13 cellular contexts compared by ENCODE assay signal in the genomic region with DNA sequence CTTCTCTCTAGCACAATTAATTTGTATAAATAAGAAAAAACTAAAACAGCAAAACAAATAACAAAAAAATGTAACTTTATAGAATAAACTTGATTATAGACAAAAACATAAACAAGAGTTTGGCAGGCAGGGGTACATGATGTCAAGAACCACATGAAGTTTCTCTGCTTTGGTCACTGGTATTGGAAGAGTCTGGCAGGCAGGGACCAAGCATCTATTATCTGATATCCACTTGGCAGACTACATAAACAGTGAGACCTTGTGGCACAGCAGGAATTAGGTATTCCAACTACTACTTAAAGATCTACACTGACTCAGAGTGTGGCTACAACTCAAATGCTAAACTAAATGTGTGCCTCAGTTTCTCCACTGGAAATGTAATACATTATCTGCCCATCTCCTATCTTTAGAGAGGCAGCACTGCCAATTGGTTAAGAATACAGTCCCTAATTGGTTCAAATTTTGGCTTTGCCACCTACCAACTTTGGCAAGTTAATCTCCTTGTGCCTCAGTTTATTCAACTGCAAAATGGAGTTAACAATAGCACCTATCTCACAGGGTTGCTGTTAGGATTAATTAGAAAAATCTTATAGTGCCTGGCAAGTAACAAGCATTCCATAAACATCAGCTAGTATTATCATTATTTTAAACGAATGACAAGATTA.
DNase-seq lines count a peak whose midpoint lies in the region; ATAC-seq and TF ChIP-seq lines count a peak whose summit lies in the region.
"Had no signal": no experiment of that assay in that cellular context is flagged by ENCODE, and none has a peak within 500 bp of the region (broad histone marks: within the 10 kb centered on the region; RNA-seq: fewer than 3 reads in every experiment).

No MANE protein-coding gene starts in this region.

- peaks cover 61% of the 10 kb centered on the region for H3K4me1 Mint-ChIP-seq in nephron
- H3K4me1 Mint-ChIP-seq in stimulated activated naive B cell treated with anti-CD40 and anti-IgM and Interleukin-4, amounts not matched to agents 10 μg/mL and 1 μg/mL and 100 μg/mL, for 72 hours, result peaks cover 16 to 56% of the 10 kb centered on the region in 2 donors

- TF ChIP-seq CTCF in choroid plexus epithelial cell (conservative IDR thresholded peaks at IDR 0.05; ENCODE audit: low read depth, low read length) (no peak), nephron (IDR thresholded peaks at IDR 0.05; ENCODE audit: unreplicated experiment in 3 of 3) (no peak)

- H3K27me3 ChIP-seq in ACC112 (ENCODE audit: insufficient read depth, low read length), result no peaks in the 10 kb centered on the region
- H3K27me3 ChIP-seq in HUES6 (ENCODE audit: control insufficient read depth, insufficient read depth, low read length), result no peaks in the 10 kb centered on the region
- H3K27me3 ChIP-seq: adrenal gland, esophagus squamous epithelium had no signal

- no peak overlapping the region for H3K27ac Mint-ChIP-seq in nephron
- no peak overlapping the region for H3K27ac Mint-ChIP-seq in stimulated activated naive B cell treated with anti-CD40 and anti-IgM and Interleukin-4, amounts not matched to agents 10 μg/mL and 1 μg/mL and 100 μg/mL, for 72 hours
- H3K27ac Mint-ChIP-seq: activated CD4-positive, alpha-beta memory T cell treated with anti-CD3 and anti-CD28 coated beads, Interleukin-2, amount 10 ng/mL, durations not matched to agents 7 days and 5 days had no signal

- no peaks in the 10 kb centered on the region for H3K27me3 Mint-ChIP-seq in nephron (ENCODE audit: low read depth)
- no peaks in the 10 kb centered on the region for H3K27me3 Mint-ChIP-seq in stimulated activated naive B cell treated with anti-CD40 and anti-IgM and Interleukin-4, amounts not matched to agents 10 μg/mL and 1 μg/mL and 100 μg/mL, for 72 hours
- H3K27me3 Mint-ChIP-seq: activated CD4-positive, alpha-beta memory T cell treated with anti-CD3 and anti-CD28 coated beads, Interleukin-2, amount 10 ng/mL, durations not matched to agents 7 days and 5 days had no signal

- H3K4me1 ChIP-seq in ACC112 (ENCODE audit: control insufficient read depth, insufficient read depth, low read length, unreplicated experiment) (peaks cover 57% of the 10 kb centered on the region), HUES6 (ENCODE audit: control insufficient read depth, insufficient read depth, low read length) (peaks cover 59% of the 10 kb centered on the region)

- H3K9me3 Mint-ChIP-seq in nephron, result no peaks in the 10 kb centered on the region
- H3K9me3 Mint-ChIP-seq in stimulated activated naive B cell treated with anti-CD40 and anti-IgM and Interleukin-4, amounts not matched to agents 10 μg/mL and 1 μg/mL and 100 μg/mL, for 72 hours, result no peaks in the 10 kb centered on the region
- H3K9me3 Mint-ChIP-seq: activated CD4-positive, alpha-beta memory T cell treated with anti-CD3 and anti-CD28 coated beads, Interleukin-2, amount 10 ng/mL, durations not matched to agents 7 days and 5 days; IgD-negative memory B cell had no signal

- H3K36me3 ChIP-seq in ACC112 (ENCODE audit: insufficient read depth, low read length) (no peaks in the 10 kb centered on the region), HUES6 (ENCODE audit: control insufficient read depth, insufficient read depth, low read length) (no peaks in the 10 kb centered on the region)
- H3K36me3 ChIP-seq: adrenal gland, esophagus squamous epithelium had no signal

- no peaks in the 10 kb centered on the region for H3K9me3 ChIP-seq in HUES6 (ENCODE audit: control insufficient read depth, insufficient read depth, low read depth, low read length)
- H3K9me3 ChIP-seq: adrenal gland, esophagus squamous epithelium had no signal

- H3K4me3 ChIP-seq in ACC112 (ENCODE audit: low read depth, low read length) (peak overlapping the region; percentile 98), HUES6 (ENCODE audit: low read depth, low read length) (peak overlapping the region; percentile 90), choroid plexus epithelial cell (ENCODE audit: low read depth, low read length) (peak overlapping the region; percentile 11)

- H3K79me2 ChIP-seq in ACC112 (ENCODE audit: control insufficient read depth, insufficient read depth, low read length, unreplicated experiment), result peaks cover 91% of the 10 kb centered on the region

- H3K27ac ChIP-seq in ACC112 (ENCODE audit: low read depth, low read length) (no peak overlapping the region), HUES6 (ENCODE audit: low read depth, low read length) (no peak overlapping the region)

- ATAC-seq in HG02798 (IDR thresholded peaks at IDR 0.05; ENCODE audit: poor library complexity, unreplicated experiment), result no peak
- no peak for ATAC-seq in stimulated activated naive B cell treated with anti-CD40 and anti-IgM and Interleukin-4, amounts not matched to agents 10 μg/mL and 1 μg/mL and 100 μg/mL, for 72 hours (replicated peaks)

- DNase-seq in choroid plexus epithelial cell (ENCODE audit: low read depth) (no peak), NCI-H187 treated with DMSO at 0.1 percent for 48 hours (lab: John Stamatoyannopoulos, UW) (no peak), C1 segment of cervical spinal cord (lab: John Stamatoyannopoulos, UW) (no peak)
- DNase-seq in stimulated activated naive B cell treated with anti-CD40 and anti-IgM and Interleukin-4, amounts not matched to agents 10 μg/mL and 1 μg/mL and 100 μg/mL, for 72 hours, result no peak
- DNase-seq: activated CD4-positive, alpha-beta memory T cell treated with anti-CD3 and anti-CD28 coated beads, Interleukin-2, amount 10 ng/mL, durations not matched to agents 7 days and 5 days; adrenal gland; esophagus squamous epithelium; stimulated activated naive CD4-positive, alpha-beta T cell had no signal

- H3K4me3 Mint-ChIP-seq in nephron, result peak overlapping the region; percentile 14 to 46 (median 28)
- no peak overlapping the region for H3K4me3 Mint-ChIP-seq in stimulated activated naive B cell treated with anti-CD40 and anti-IgM and Interleukin-4, amounts not matched to agents 10 μg/mL and 1 μg/mL and 100 μg/mL, for 72 hours

- H3K9ac ChIP-seq in HUES6 (ENCODE audit: low read length), result no peak overlapping the region

- peaks cover 4% of the 10 kb centered on the region for H3K36me3 Mint-ChIP-seq in nephron (ENCODE audit: low read depth)
- H3K36me3 Mint-ChIP-seq in stimulated activated naive B cell treated with anti-CD40 and anti-IgM and Interleukin-4, amounts not matched to agents 10 μg/mL and 1 μg/mL and 100 μg/mL, for 72 hours, result peaks cover 8% of the 10 kb centered on the region in 2 donors
- H3K36me3 Mint-ChIP-seq: IgD-negative memory B cell had no signal

- no peak overlapping the region for H2AFZ ChIP-seq in ACC112 (ENCODE audit: low read length, unreplicated experiment)

Comparison
In these comparisons a context has a peak if more than half of its experiments do, and no peak if none do; other contexts are left out.
1. H3K4me3 ChIP-seq: peak in every context shown above with its lines; median percentile 98 in ACC112; 90 in HUES6; 11 in choroid plexus epithelial cell.
2. H3K4me3 Mint-ChIP-seq: peak in nephron (3 of 3); none in stimulated activated naive B cell treated with anti-CD40 and anti-IgM and Interleukin-4, amounts not matched to agents 10 μg/mL and 1 μg/mL and 100 μg/mL, for 72 hours (0 of 2).